1 cellular context compared by ENCODE assay signal in genomic region chr7:99677646-99678045, GRCh38.
A peak's percentile ranks its signal among the peaks of the same experiment; 100 is the strongest.
TF ChIP-seq lines count a peak whose summit lies in the region.

No MANE protein-coding gene starts in this region.

TF ChIP-seq in HepG2, 621 proteins besides CTCF, POLR2A, EP300 and RAD21 (continued from another document and continues in another):
- peak; percentile 65; the same call in 1 of the 2 replicates for TF ChIP-seq ZBTB4 (CRISPR knock-in tag; IDR thresholded peaks at IDR 0.05; ENCODE audit: borderline replicate concordance)
- peak; percentile 39; the same call in 1 of the 2 replicates for TF ChIP-seq CCDC6 (CRISPR knock-in tag; IDR thresholded peaks at IDR 0.05)
- no peak for TF ChIP-seq ZNF772 (CRISPR knock-in tag; IDR thresholded peaks at IDR 0.05)
- 0 out of 2 replicates have a peak, but pooled peaks have one; percentile 56 for TF ChIP-seq NCOA1 (CRISPR knock-in tag; IDR thresholded peaks at IDR 0.05)
- no peak for TF ChIP-seq SIX4 (CRISPR knock-in tag; IDR thresholded peaks at IDR 0.05)
- TF ChIP-seq SRSF4 (IDR thresholded peaks at IDR 0.05; ENCODE audit: low read depth, low read length, poor library complexity, severe bottlenecking) = no peak
- TF ChIP-seq ZNF556 (CRISPR knock-in tag; IDR thresholded peaks at IDR 0.05; ENCODE audit: borderline replicate concordance) = peak; percentile 69; the same call in 1 of the 2 replicates
- peak; percentile 46; the same call in 1 of the 2 replicates for TF ChIP-seq IRF2 (CRISPR knock-in tag; IDR thresholded peaks at IDR 0.05)
- TF ChIP-seq RFX1 (IDR thresholded peaks at IDR 0.05) = no peak
- no peak for TF ChIP-seq ZFP1 (CRISPR knock-in tag; IDR thresholded peaks at IDR 0.05)
- peak; percentile 94 for TF ChIP-seq HDAC2 (CRISPR knock-in tag; IDR thresholded peaks at IDR 0.05)
- TF ChIP-seq ZNF138 (CRISPR knock-in tag; IDR thresholded peaks at IDR 0.05; ENCODE audit: low read depth) = no peak
- peak; percentile 97 for TF ChIP-seq ESRRA (CRISPR knock-in tag; IDR thresholded peaks at IDR 0.05; ENCODE audit: low read depth)
- peak; percentile 63; the same call in 1 of the 2 replicates for TF ChIP-seq NCOR1 (IDR thresholded peaks at IDR 0.05; ENCODE audit: borderline replicate concordance, low read length)
- peak; percentile 90 for TF ChIP-seq HNF1B (CRISPR knock-in tag; IDR thresholded peaks at IDR 0.05)
- TF ChIP-seq ZNF883 (CRISPR knock-in tag; IDR thresholded peaks at IDR 0.05; ENCODE audit: not compliant biosample characterization) = no peak
- TF ChIP-seq ZNF280D (CRISPR knock-in tag; IDR thresholded peaks at IDR 0.05) = peak; percentile 70; the same call in 1 of the 2 replicates
- TF ChIP-seq, protein P1, sequence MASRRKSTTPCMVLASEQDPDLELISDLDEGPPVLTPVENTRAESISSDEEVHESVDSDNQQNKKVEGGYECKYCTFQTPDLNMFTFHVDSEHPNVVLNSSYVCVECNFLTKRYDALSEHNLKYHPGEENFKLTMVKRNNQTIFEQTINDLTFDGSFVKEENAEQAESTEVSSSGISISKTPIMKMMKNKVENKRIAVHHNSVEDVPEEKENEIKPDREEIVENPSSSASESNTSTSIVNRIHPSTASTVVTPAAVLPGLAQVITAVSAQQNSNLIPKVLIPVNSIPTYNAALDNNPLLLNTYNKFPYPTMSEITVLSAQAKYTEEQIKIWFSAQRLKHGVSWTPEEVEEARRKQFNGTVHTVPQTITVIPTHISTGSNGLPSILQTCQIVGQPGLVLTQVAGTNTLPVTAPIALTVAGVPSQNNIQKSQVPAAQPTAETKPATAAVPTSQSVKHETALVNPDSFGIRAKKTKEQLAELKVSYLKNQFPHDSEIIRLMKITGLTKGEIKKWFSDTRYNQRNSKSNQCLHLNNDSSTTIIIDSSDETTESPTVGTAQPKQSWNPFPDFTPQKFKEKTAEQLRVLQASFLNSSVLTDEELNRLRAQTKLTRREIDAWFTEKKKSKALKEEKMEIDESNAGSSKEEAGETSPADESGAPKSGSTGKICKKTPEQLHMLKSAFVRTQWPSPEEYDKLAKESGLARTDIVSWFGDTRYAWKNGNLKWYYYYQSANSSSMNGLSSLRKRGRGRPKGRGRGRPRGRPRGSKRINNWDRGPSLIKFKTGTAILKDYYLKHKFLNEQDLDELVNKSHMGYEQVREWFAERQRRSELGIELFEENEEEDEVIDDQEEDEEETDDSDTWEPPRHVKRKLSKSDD (CRISPR knock-in tag; IDR thresholded peaks at IDR 0.05; ENCODE audit: low read depth) = peak; percentile 22; the same call in 1 of the 2 replicates
- peak; percentile 94 for TF ChIP-seq BCL6 (CRISPR knock-in tag; IDR thresholded peaks at IDR 0.05)
- no peak for TF ChIP-seq ZNF326 (CRISPR knock-in tag; IDR thresholded peaks at IDR 0.05; ENCODE audit: borderline replicate concordance)
- no peak for TF ChIP-seq MBD4 (IDR thresholded peaks at IDR 0.05; ENCODE audit: borderline replicate concordance, low read length)
- TF ChIP-seq, protein P2, sequence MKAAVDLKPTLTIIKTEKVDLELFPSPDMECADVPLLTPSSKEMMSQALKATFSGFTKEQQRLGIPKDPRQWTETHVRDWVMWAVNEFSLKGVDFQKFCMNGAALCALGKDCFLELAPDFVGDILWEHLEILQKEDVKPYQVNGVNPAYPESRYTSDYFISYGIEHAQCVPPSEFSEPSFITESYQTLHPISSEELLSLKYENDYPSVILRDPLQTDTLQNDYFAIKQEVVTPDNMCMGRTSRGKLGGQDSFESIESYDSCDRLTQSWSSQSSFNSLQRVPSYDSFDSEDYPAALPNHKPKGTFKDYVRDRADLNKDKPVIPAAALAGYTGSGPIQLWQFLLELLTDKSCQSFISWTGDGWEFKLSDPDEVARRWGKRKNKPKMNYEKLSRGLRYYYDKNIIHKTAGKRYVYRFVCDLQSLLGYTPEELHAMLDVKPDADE (CRISPR knock-in tag; IDR thresholded peaks at IDR 0.05) = no peak
- TF ChIP-seq GATAD1 (CRISPR knock-in tag; IDR thresholded peaks at IDR 0.05) = peak; percentile 39; the same call in 1 of the 2 replicates
- no peak for TF ChIP-seq ZNF101 (CRISPR knock-in tag; IDR thresholded peaks at IDR 0.05; ENCODE audit: borderline replicate concordance, low read depth)
- TF ChIP-seq ETV6 (CRISPR knock-in tag; conservative IDR thresholded peaks at IDR 0.05) = no peak
- TF ChIP-seq ZNF567 (CRISPR knock-in tag; IDR thresholded peaks at IDR 0.05; ENCODE audit: borderline replicate concordance) = no peak
- peak; percentile 54; the same call in 1 of the 2 replicates for TF ChIP-seq ZNF441 (CRISPR knock-in tag; IDR thresholded peaks at IDR 0.05; ENCODE audit: borderline replicate concordance)
- TF ChIP-seq NFYB (CRISPR knock-in tag; IDR thresholded peaks at IDR 0.05) = no peak
- TF ChIP-seq CEBPZ (IDR thresholded peaks at IDR 0.05; ENCODE audit: low read length) = no peak
- TF ChIP-seq ZEB1 (IDR thresholded peaks at IDR 0.05; ENCODE audit: insufficient replicate concordance, low read depth) = peak; percentile 51
- TF ChIP-seq, protein P3, sequence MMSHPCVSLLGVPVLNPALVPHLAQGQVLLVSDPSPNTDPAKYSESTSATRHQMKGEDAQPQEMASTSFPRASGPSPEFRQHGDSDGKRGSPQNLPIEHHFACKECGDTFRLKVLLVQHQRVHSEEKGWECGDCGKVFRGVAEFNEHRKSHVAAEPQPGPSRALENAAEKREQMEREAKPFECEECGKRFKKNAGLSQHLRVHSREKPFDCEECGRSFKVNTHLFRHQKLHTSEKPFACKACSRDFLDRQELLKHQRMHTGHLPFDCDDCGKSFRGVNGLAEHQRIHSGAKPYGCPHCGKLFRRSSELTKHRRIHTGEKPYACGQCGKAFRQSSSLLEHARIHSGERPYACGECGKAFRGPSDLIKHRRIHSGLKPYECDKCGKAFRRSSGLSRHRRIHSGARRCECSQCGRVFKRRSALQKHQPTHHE (CRISPR knock-in tag; IDR thresholded peaks at IDR 0.05; ENCODE audit: borderline replicate concordance) = peak; percentile 51; the same call in 1 of the 2 replicates
- TF ChIP-seq, protein P4, sequence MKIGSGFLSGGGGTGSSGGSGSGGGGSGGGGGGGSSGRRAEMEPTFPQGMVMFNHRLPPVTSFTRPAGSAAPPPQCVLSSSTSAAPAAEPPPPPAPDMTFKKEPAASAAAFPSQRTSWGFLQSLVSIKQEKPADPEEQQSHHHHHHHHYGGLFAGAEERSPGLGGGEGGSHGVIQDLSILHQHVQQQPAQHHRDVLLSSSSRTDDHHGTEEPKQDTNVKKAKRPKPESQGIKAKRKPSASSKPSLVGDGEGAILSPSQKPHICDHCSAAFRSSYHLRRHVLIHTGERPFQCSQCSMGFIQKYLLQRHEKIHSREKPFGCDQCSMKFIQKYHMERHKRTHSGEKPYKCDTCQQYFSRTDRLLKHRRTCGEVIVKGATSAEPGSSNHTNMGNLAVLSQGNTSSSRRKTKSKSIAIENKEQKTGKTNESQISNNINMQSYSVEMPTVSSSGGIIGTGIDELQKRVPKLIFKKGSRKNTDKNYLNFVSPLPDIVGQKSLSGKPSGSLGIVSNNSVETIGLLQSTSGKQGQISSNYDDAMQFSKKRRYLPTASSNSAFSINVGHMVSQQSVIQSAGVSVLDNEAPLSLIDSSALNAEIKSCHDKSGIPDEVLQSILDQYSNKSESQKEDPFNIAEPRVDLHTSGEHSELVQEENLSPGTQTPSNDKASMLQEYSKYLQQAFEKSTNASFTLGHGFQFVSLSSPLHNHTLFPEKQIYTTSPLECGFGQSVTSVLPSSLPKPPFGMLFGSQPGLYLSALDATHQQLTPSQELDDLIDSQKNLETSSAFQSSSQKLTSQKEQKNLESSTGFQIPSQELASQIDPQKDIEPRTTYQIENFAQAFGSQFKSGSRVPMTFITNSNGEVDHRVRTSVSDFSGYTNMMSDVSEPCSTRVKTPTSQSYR (CRISPR knock-in tag; IDR thresholded peaks at IDR 0.05; ENCODE audit: borderline replicate concordance) = peak; percentile 50; the same call in 1 of the 2 replicates
- no peak for TF ChIP-seq SMAD9 (CRISPR knock-in tag; IDR thresholded peaks at IDR 0.05)
- TF ChIP-seq KDM4B (CRISPR knock-in tag; IDR thresholded peaks at IDR 0.05) = no peak
- TF ChIP-seq DNMT1 (CRISPR knock-in tag; IDR thresholded peaks at IDR 0.05) = no peak
- TF ChIP-seq, protein P5, sequence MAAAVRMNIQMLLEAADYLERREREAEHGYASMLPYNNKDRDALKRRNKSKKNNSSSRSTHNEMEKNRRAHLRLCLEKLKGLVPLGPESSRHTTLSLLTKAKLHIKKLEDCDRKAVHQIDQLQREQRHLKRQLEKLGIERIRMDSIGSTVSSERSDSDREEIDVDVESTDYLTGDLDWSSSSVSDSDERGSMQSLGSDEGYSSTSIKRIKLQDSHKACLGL (CRISPR knock-in tag; IDR thresholded peaks at IDR 0.05) = no peak
- TF ChIP-seq CREBL2 (CRISPR knock-in tag; IDR thresholded peaks at IDR 0.05; ENCODE audit: borderline replicate concordance) = no peak
- no peak for TF ChIP-seq ZNF672 (CRISPR knock-in tag; IDR thresholded peaks at IDR 0.05)
